In genomic region chr5:119333421-119333851, GRCh38 we compare ENCODE assay signal across 8 cellular contexts. TPM values are rescaled to one million over a fixed set of nuclear protein-coding genes. Genes with fewer than 3 reads are reported as not detected.
DNase-seq lines count a peak whose midpoint lies in the region; ATAC-seq and TF ChIP-seq lines count a peak whose summit lies in the region.

No MANE protein-coding gene starts in this region.

- peaks cover 0 to 3% (median 0%) of the 10 kb centered on the region in 11 donors for H3K9me3 Mint-ChIP-seq in naive thymus-derived CD4-positive, alpha-beta T cell

- no peaks in the 10 kb centered on the region for H3K27me3 Mint-ChIP-seq in naive thymus-derived CD4-positive, alpha-beta T cell

- H3K27ac ChIP-seq in RWPE2 (ENCODE audit: poor library complexity, severe bottlenecking) (peak overlapping the region; percentile 84), neuronal stem cell (replicated peaks; ENCODE audit: low read length) (no peak overlapping the region)
- peak overlapping the region; percentile 78 for H3K27ac ChIP-seq in naive thymus-derived CD4-positive, alpha-beta T cell (ENCODE audit: low read depth, low read length)

- H2BK120ac ChIP-seq in neuronal stem cell (ENCODE audit: low read depth, low read length) = no peak overlapping the region

- H3K4me3 Mint-ChIP-seq in naive thymus-derived CD4-positive, alpha-beta T cell = peak overlapping the region; percentile 82 to 99 (median 90)

- peaks cover 41% of the 10 kb centered on the region for H3K4me1 ChIP-seq in RWPE2 (ENCODE audit: insufficient read depth, poor library complexity, severe bottlenecking)
- H3K4me1 ChIP-seq in naive thymus-derived CD4-positive, alpha-beta T cell (ENCODE audit: control insufficient read depth in 2 of 2, insufficient read depth in 2 of 2, low read length in 2 of 2) = peaks cover 72 to 94% of the 10 kb centered on the region in 2 donors
- H3K4me1 ChIP-seq in neuronal stem cell (ENCODE audit: control insufficient read depth in 2 of 2, insufficient read depth in 1 of 2, low read depth in 1 of 2, low read length in 2 of 2) = peaks cover 3 to 14% of the 10 kb centered on the region in 2 donors

- no peak overlapping the region for H2BK15ac ChIP-seq in neuronal stem cell (ENCODE audit: low read length)

- no peaks in the 10 kb centered on the region for H3K27me3 ChIP-seq in RWPE2 (ENCODE audit: insufficient read depth, poor library complexity, severe bottlenecking)
- H3K27me3 ChIP-seq in naive thymus-derived CD4-positive, alpha-beta T cell (ENCODE audit: control insufficient read depth in 2 of 2, insufficient read depth in 2 of 2, low read length in 2 of 2) = no peaks in the 10 kb centered on the region
- no peaks in the 10 kb centered on the region for H3K27me3 ChIP-seq in neuronal stem cell (ENCODE audit: control insufficient read depth in 3 of 3, insufficient read depth in 3 of 3, low read depth in 1 of 3, low read length in 3 of 3)

- peak overlapping the region; percentile 84 to 99 (median 95) for H3K27ac Mint-ChIP-seq in naive thymus-derived CD4-positive, alpha-beta T cell

- H3K4me3 ChIP-seq in RWPE2 (ENCODE audit: severe bottlenecking) (peak overlapping the region; percentile 0), neuronal stem cell (ENCODE audit: low read length in 2 of 2) (no peak overlapping the region)
- peak overlapping the region; percentile 46 for H3K4me3 ChIP-seq in naive thymus-derived CD4-positive, alpha-beta T cell (ENCODE audit: low read length)

- H3K4me1 Mint-ChIP-seq in naive thymus-derived CD4-positive, alpha-beta T cell = peaks cover 77 to 97% (median 89%) of the 10 kb centered on the region in 7 donors

- WGBS in neuronal stem cell (ENCODE audit: extremely low coverage in 2 of 2, insufficient read length in 2 of 2, insufficient replicate concordance in 1 of 2), 2 donors = no CpG with 5 or more reads among the region's 5 CpGs

- H2BK12ac ChIP-seq in neuronal stem cell (ENCODE audit: low read length) = no peak overlapping the region

- CTCF ChIA-PET in naive thymus-derived CD4-positive, alpha-beta T cell (lab: Charles Lee) = interaction anchor here (2.0 to 7.6 kb wide), 2 partner anchors 20 to 76 kb away, joined by 4 to 47 read pairs; no protein-coding TSS in a partner anchor

- H3K14ac ChIP-seq in neuronal stem cell (ENCODE audit: low read length) = no peak overlapping the region

- no peak overlapping the region for H3K4me2 ChIP-seq in neuronal stem cell (ENCODE audit: insufficient read depth, low read length, poor library complexity, severe bottlenecking)

- POLR2A ChIA-PET in naive thymus-derived CD4-positive, alpha-beta T cell (lab: Charles Lee) = interaction anchor here (1.0 to 5.9 kb wide), 7 partner anchors 10 to 65 kb away, joined by 3 to 58 read pairs (median 7); no protein-coding TSS in a partner anchor

- H3K9me3 ChIP-seq in RWPE2 (ENCODE audit: severe bottlenecking) = no peaks in the 10 kb centered on the region
- H3K9me3 ChIP-seq in naive thymus-derived CD4-positive, alpha-beta T cell (ENCODE audit: control insufficient read depth in 2 of 3, low read length in 3 of 3) = no peaks in the 10 kb centered on the region
- H3K9me3 ChIP-seq in neuronal stem cell (replicated peaks in 1 of 2; ENCODE audit: control insufficient read depth in 2 of 2, insufficient read depth in 1 of 2, low read depth in 1 of 2, low read length in 2 of 2) = no peaks in the 10 kb centered on the region

- H3K36me3 Mint-ChIP-seq in naive thymus-derived CD4-positive, alpha-beta T cell = peaks cover 0 to 56% (median 0%) of the 10 kb centered on the region in 5 donors

- no peak overlapping the region for H4K91ac ChIP-seq in neuronal stem cell (ENCODE audit: low read depth, low read length, poor library complexity)

- no peak overlapping the region for H3K9ac ChIP-seq in neuronal stem cell (ENCODE audit: low read depth, low read length, poor library complexity)

- no peak overlapping the region for H3K4ac ChIP-seq in neuronal stem cell (ENCODE audit: low read length)

- TF ChIP-seq CTCF in RWPE2 (IDR thresholded peaks at IDR 0.05; ENCODE audit: poor library complexity, severe bottlenecking) = no peak

- H3K18ac ChIP-seq in neuronal stem cell (ENCODE audit: low read length) = no peak overlapping the region

- peaks cover 5% of the 10 kb centered on the region for H3K79me1 ChIP-seq in neuronal stem cell (ENCODE audit: low read depth, low read length)

- intact Hi-C loops in naive thymus-derived CD4-positive, alpha-beta T cell (cut with micrococcal nuclease) = loop anchor here (1.0 to 5.0 kb wide), 10 partner anchors 8 to 346 kb away; partner anchors contain the start of gene DTWD2 (in 1 of the 2)

- H3K36me3 ChIP-seq in RWPE2 (ENCODE audit: low read depth) (no peaks in the 10 kb centered on the region), neuronal stem cell (replicated peaks in 1 of 2; ENCODE audit: control insufficient read depth in 2 of 2, insufficient read depth in 2 of 2, low read length in 2 of 2) (no peaks in the 10 kb centered on the region)
- H3K36me3 ChIP-seq in naive thymus-derived CD4-positive, alpha-beta T cell (ENCODE audit: control insufficient read depth in 2 of 3, insufficient read depth in 3 of 3, low read length in 3 of 3) = no peaks in the 10 kb centered on the region

- H3K23ac ChIP-seq in neuronal stem cell (ENCODE audit: low read depth, low read length, poor library complexity) = no peak overlapping the region

- H2AFZ ChIP-seq in neuronal stem cell (ENCODE audit: low read length) = no peak overlapping the region

- DNase-seq in RWPE2 (ENCODE audit: low spot score) = no peak
- no peak for DNase-seq in naive thymus-derived CD4-positive, alpha-beta T cell
- no peak for DNase-seq in NOMO-1 treated with dmso at 0.1 percent for 144 hours (lab: John Stamatoyannopoulos, UW; ENCODE audit: unreplicated experiment)
- DNase-seq in NCI-H774 (lab: John Stamatoyannopoulos, UW) = no peak
- DNase-seq in neuronal stem cell (ENCODE audit: low spot score) = no peak
- DNase-seq in NK-92 treated with Interleukin-12 subunit alpha and Interleukin-12 subunit beta, amount 100 ng/mL, for 24 hours (lab: John Stamatoyannopoulos, UW) = no peak

- no peak overlapping the region for H4K8ac ChIP-seq in neuronal stem cell (ENCODE audit: low read depth, low read length)

- H2AK5ac ChIP-seq in neuronal stem cell (ENCODE audit: low read depth, low read length) = no peak overlapping the region

- H2BK5ac ChIP-seq in neuronal stem cell (ENCODE audit: low read length) = no peak overlapping the region

- ATAC-seq in GM18511 (IDR thresholded peaks at IDR 0.05; ENCODE audit: unreplicated experiment) (peak; percentile 18), HG02610 (IDR thresholded peaks at IDR 0.05; ENCODE audit: unreplicated experiment) (peak; percentile 34), RWPE2 (ENCODE audit: low read depth) (peak; percentile 75)
- ATAC-seq in naive thymus-derived CD4-positive, alpha-beta T cell = no peak

RNA-seq across cellular contexts. Expression of gene TNFAIP8, which starts 22.4 kb away (rescaled TPM):
- 100 to 1,000 TPM; 102 to 162 (median 130) TPM for total RNA-seq in naive thymus-derived CD4-positive, alpha-beta T cell
- 100 to 1,000 TPM; 261 to 285 TPM for polyA plus RNA-seq in naive thymus-derived CD4-positive, alpha-beta T cell
- 13.5 TPM for polyA plus RNA-seq in neuronal stem cell (2013, experiment 1 of 2)
- 13.8 TPM for polyA plus RNA-seq in neuronal stem cell (2013, experiment 2 of 2)

Comparison
In these comparisons a context has a peak if more than half of its experiments do, and no peak if none do; other contexts are left out.
1. H3K4me3 ChIP-seq: peak in RWPE2 (single experiment) and naive thymus-derived CD4-positive, alpha-beta T cell (single experiment); none in neuronal stem cell (0 of 2).